In genomic region chr11:83070044-83070877, GRCh38 we compare ENCODE assay signal across 7 cellular contexts. TPM values are rescaled to one million over a fixed set of nuclear protein-coding genes. Genes with fewer than 3 reads are reported as not detected.
A peak's percentile ranks its signal among the peaks of the same experiment; 100 is the strongest.
DNase-seq lines count a peak whose midpoint lies in the region; FAIRE-seq and TF ChIP-seq lines count a peak whose summit lies in the region.

No MANE protein-coding gene starts in this region.

- FAIRE-seq in frontal cortex (lab: Jason Lieb, UNC): no peak

- peak overlapping the region; percentile 100 for H3K4me2 ChIP-seq in GM23248 (ENCODE audit: unreplicated experiment)

- no peaks in the 10 kb centered on the region for H3K27me3 ChIP-seq in GM23248 (replicated peaks; ENCODE audit: insufficient read depth)
- H3K27me3 ChIP-seq in SJCRH30: no peaks in the 10 kb centered on the region

- peak overlapping the region; percentile 79 for H3K9ac ChIP-seq in GM23248

- peak overlapping the region; percentile 76 for H2AFZ ChIP-seq in GM23248

- peak overlapping the region; percentile 94 for H3K4me3 ChIP-seq in GM23248
- H3K4me3 ChIP-seq in SJCRH30: peak overlapping the region; percentile 81
- H3K4me3 ChIP-seq in retinal pigment epithelial cell (ENCODE audit: low read length): peak overlapping the region; percentile 97

- DNase-seq in GM23248: peak; percentile 75
- DNase-seq in SJCRH30: peak; percentile 43 to 51
- peak; percentile 64 for DNase-seq in fibroblast of the conjunctiva (ENCODE audit: low read depth)
- DNase-seq in retinal pigment epithelial cell (ENCODE audit: low read depth): peak; percentile 56
- DNase-seq in frontal cortex (ENCODE audit: low spot score in 2 of 2): no peak
- DNase-seq in RKO (ENCODE audit: low spot score): no peak
- no peak for DNase-seq in CD1c-positive myeloid dendritic cell (ENCODE audit: extremely low spot score)

- in situ Hi-C loops in GM23248 (cut with MboI): no loop called here

- H3K4me1 ChIP-seq in GM23248 (ENCODE audit: insufficient read depth): peaks cover 26% of the 10 kb centered on the region
- peaks cover 13% of the 10 kb centered on the region for H3K4me1 ChIP-seq in SJCRH30

- no peaks in the 10 kb centered on the region; the same call in 1 of the 2 replicates for H4K20me1 ChIP-seq in GM23248 (ENCODE audit: insufficient read depth)

- peaks cover 87% of the 10 kb centered on the region for H3K79me2 ChIP-seq in GM23248 (ENCODE audit: insufficient read depth)

- H3K27ac ChIP-seq in GM23248: peak overlapping the region; percentile 68
- H3K27ac ChIP-seq in SJCRH30: peak overlapping the region; percentile 29; the same call in 1 of the 2 replicates

- H3K9me2 ChIP-seq in GM23248 (ENCODE audit: insufficient read depth): no peaks in the 10 kb centered on the region

- WGBS in GM23248 (ENCODE audit: low coverage in 1 of 2, low lambda C conversion rate in 2 of 2, missing lambda C conversion rate in 2 of 2), 2 experiments: 0 to 2% methylated on average over 7 of the region's 7 CpGs

- H3F3A ChIP-seq in GM23248 (ENCODE audit: insufficient read depth): peaks cover 22% of the 10 kb centered on the region

- peaks cover 11% of the 10 kb centered on the region; the same call in 1 of the 2 replicates for H3K36me3 ChIP-seq in GM23248 (ENCODE audit: low read depth)
- H3K36me3 ChIP-seq in SJCRH30: peaks cover 12% of the 10 kb centered on the region

- TF ChIP-seq CTCF in retinal pigment epithelial cell (conservative IDR thresholded peaks at IDR 0.05; ENCODE audit: low read depth, low read length): no peak

- H3K9me3 ChIP-seq in GM23248 (ENCODE audit: low read depth): no peaks in the 10 kb centered on the region
- no peaks in the 10 kb centered on the region for H3K9me3 ChIP-seq in SJCRH30 (replicated peaks)

RNA-seq across cellular contexts. Expression of gene RAB30, which starts 1.4 kb away (rescaled TPM):
- 9.7 and 10.6 TPM in 2 replicates for total RNA-seq in GM23248 (2014; rRNA removed; shearing (Covaris generic))
- 12.1 and 14.0 TPM in 2 replicates for polyA plus RNA-seq in GM23248 (2016; fragmentation: Nextera tagmentation; extraction: Ambion mirVana)
- total RNA-seq in SJCRH30 (2014; rRNA removed; shearing (Covaris generic)): 8.0 and 8.2 TPM in 2 replicates
- 41.2 TPM for total RNA-seq in frontal cortex

Comparison
In these comparisons a context has a peak if more than half of its experiments do, and no peak if none do; other contexts are left out.
1. DNase-seq: peak in GM23248 (single experiment), SJCRH30 (2 of 2), fibroblast of the conjunctiva (single experiment) and retinal pigment epithelial cell (single experiment); none in frontal cortex (0 of 2), RKO (single experiment) and CD1c-positive myeloid dendritic cell (single experiment).
2. Peak in every context shown above with its lines, with median percentiles within 50 percentile points of each other: H3K4me3 ChIP-seq.